Comparison of ENCODE assay signal across 13 cellular contexts in genomic region chr6:158686311-158686710, GRCh38. TPM values are rescaled to one million over a fixed set of nuclear protein-coding genes. Genes with fewer than 3 reads are reported as not detected.
A peak's percentile ranks its signal among the peaks of the same experiment; 100 is the strongest.
DNase-seq lines count a peak whose midpoint lies in the region; ATAC-seq and TF ChIP-seq lines count a peak whose summit lies in the region.
"Had no signal": no experiment of that assay in that cellular context is flagged by ENCODE, and none has a peak within 500 bp of the region (broad histone marks: within the 10 kb centered on the region; RNA-seq: fewer than 3 reads in every experiment).

No MANE protein-coding gene starts in this region.

- H3K36me3 ChIP-seq in Peyer's patch: no peaks in the 10 kb centered on the region
- H3K36me3 ChIP-seq in stomach: no peaks in the 10 kb centered on the region

- no peaks in the 10 kb centered on the region for H3K27me3 ChIP-seq in Peyer's patch
- H3K27me3 ChIP-seq in foreskin keratinocyte: no peaks in the 10 kb centered on the region
- no peaks in the 10 kb centered on the region for H3K27me3 ChIP-seq in stomach

- peak overlapping the region; percentile 75 for H3K27ac Mint-ChIP-seq in activated CD4-positive, alpha-beta T cell treated with anti-CD3 and anti-CD28 coated beads, Interleukin-2, amount 10 ng/mL, durations not matched to agents 7 days and 5 days

- POLR2A ChIA-PET in activated CD4-positive, alpha-beta T cell treated with anti-CD3 and anti-CD28 coated beads, Interleukin-2, amount 10 ng/mL, durations not matched to agents 7 days and 5 days (lab: Charles Lee): no interaction called here

- no peaks in the 10 kb centered on the region for H3K9me3 Mint-ChIP-seq in activated CD4-positive, alpha-beta T cell treated with anti-CD3 and anti-CD28 coated beads, Interleukin-2, amount 10 ng/mL, durations not matched to agents 7 days and 5 days
- H3K9me3 Mint-ChIP-seq: neural crest cell had no signal

- in situ Hi-C loops in GM13977 (cut with MboI; ENCODE audit: low pct_unique_long_range_greater_than_20kb, low sequenced_read_pairs, unreplicated experiment): no loop called here

- no peak overlapping the region for H3K4me3 ChIP-seq in Peyer's patch
- no peak overlapping the region for H3K4me3 ChIP-seq in stomach
- H3K4me3 ChIP-seq: K562 had no signal

- CTCF ChIA-PET in activated CD4-positive, alpha-beta T cell treated with anti-CD3 and anti-CD28 coated beads, Interleukin-2, amount 10 ng/mL, durations not matched to agents 7 days and 5 days (lab: Charles Lee): interaction anchor here (0.7 to 2.0 kb wide), 4 partner anchors 13 to 27 kb away, joined by 3 to 8 read pairs (median 4); no protein-coding TSS in a partner anchor

- H3K4me1 Mint-ChIP-seq in activated CD4-positive, alpha-beta T cell treated with anti-CD3 and anti-CD28 coated beads, Interleukin-2, amount 10 ng/mL, durations not matched to agents 7 days and 5 days: peaks cover 56% of the 10 kb centered on the region
- H3K4me1 Mint-ChIP-seq: neural crest cell had no signal

- 24 to 60% (median 32%) methylated on average over 4 of the region's 4 CpGs for WGBS in stomach, 5 donors

- H3K36me3 Mint-ChIP-seq in activated CD4-positive, alpha-beta T cell treated with anti-CD3 and anti-CD28 coated beads, Interleukin-2, amount 10 ng/mL, durations not matched to agents 7 days and 5 days (ENCODE audit: low read depth): peaks cover 50% of the 10 kb centered on the region

- H3K4me1 ChIP-seq in Peyer's patch: peaks cover 0 to 14% (median 2%) of the 10 kb centered on the region in 4 donors
- H3K4me1 ChIP-seq in foreskin keratinocyte: peaks cover 3% of the 10 kb centered on the region
- peaks cover 8 to 34% (median 14%) of the 10 kb centered on the region in 4 donors for H3K4me1 ChIP-seq in stomach

- intact Hi-C loops in stomach (cut with DNase I; ENCODE audit: low total_unique reads): no loop called here

- TF ChIP-seq EP300 in stomach (IDR thresholded peaks at IDR 0.05): no peak

- H3K27ac ChIP-seq in Peyer's patch: peak overlapping the region; percentile 7 to 79 (median 72)
- H3K27ac ChIP-seq in foreskin keratinocyte: no peak overlapping the region
- peak overlapping the region in 4 of 5 donors; percentile 34 to 67 (median 43) for H3K27ac ChIP-seq in stomach

- no peaks in the 10 kb centered on the region for H3K9me3 ChIP-seq in Peyer's patch
- no peaks in the 10 kb centered on the region for H3K9me3 ChIP-seq in stomach

- no peaks in the 10 kb centered on the region for H3K27me3 Mint-ChIP-seq in activated CD4-positive, alpha-beta T cell treated with anti-CD3 and anti-CD28 coated beads, Interleukin-2, amount 10 ng/mL, durations not matched to agents 7 days and 5 days

- TF ChIP-seq CTCF in Peyer's patch (IDR thresholded peaks at IDR 0.05): no peak
- TF ChIP-seq CTCF in foreskin keratinocyte (conservative IDR thresholded peaks at IDR 0.05): no peak
- TF ChIP-seq CTCF in stomach (IDR thresholded peaks at IDR 0.05): no peak
- TF ChIP-seq CTCF in GM13977 (IDR thresholded peaks at IDR 0.05; ENCODE audit: extremely low read depth, insufficient read depth, missing control alignments): no peak

- peak; percentile 78 for ATAC-seq in foreskin keratinocyte
- no peak for ATAC-seq in GM18505 (IDR thresholded peaks at IDR 0.05; ENCODE audit: unreplicated experiment)
- ATAC-seq: K562, Right ventricle myocardium inferior had no signal

- no peak for DNase-seq in activated CD4-positive, alpha-beta T cell treated with anti-CD3 and anti-CD28 coated beads, Interleukin-2, amount 10 ng/mL, durations not matched to agents 7 days and 5 days
- DNase-seq in activated CD4-positive, alpha-beta T cell treated with anti-CD3 and anti-CD28 coated beads, Interleukin-2, amount 50 U/mL, for 48 hours: no peak
- DNase-seq in Peyer's patch (no peak), foreskin keratinocyte (no peak), stomach (no peak), NCI-H446 treated with DMSO at 0.1 percent for 48 hours (lab: John Stamatoyannopoulos, UW) (no peak), GM13977 (ENCODE audit: low spot score) (no peak)
- DNase-seq: activated CD4-positive, alpha-beta T cell treated with anti-CD3 and anti-CD28 coated beads for 48 hours; NCI-H1930 had no signal

- TF ChIP-seq POLR2A in Peyer's patch (IDR thresholded peaks at IDR 0.05) (no peak), stomach (IDR thresholded peaks at IDR 0.05) (no peak), GM18505 (IDR thresholded peaks at IDR 0.05; ENCODE audit: borderline replicate concordance, extremely low read depth, insufficient read depth, insufficient read length) (no peak)

- no peak overlapping the region for H3K4me3 Mint-ChIP-seq in activated CD4-positive, alpha-beta T cell treated with anti-CD3 and anti-CD28 coated beads, Interleukin-2, amount 10 ng/mL, durations not matched to agents 7 days and 5 days
- H3K4me3 Mint-ChIP-seq: neural crest cell had no signal

RNA-seq across cellular contexts. Expression of gene SYTL3, which starts 36.5 kb away (rescaled TPM):
- total RNA-seq in activated CD4-positive, alpha-beta T cell treated with anti-CD3 and anti-CD28 coated beads, Interleukin-2, amount 10 ng/mL, durations not matched to agents 7 days and 5 days: 10 to 100 TPM; 25.8 to 26.9 TPM
- total RNA-seq in Peyer's patch (10 to 100 TPM in 3 of 4 donors, 1 to 10 TPM in 1; 4.8 to 23.1 (median 11.3) TPM), foreskin keratinocyte (0.95 and 1.1 TPM in 2 replicates), stomach (10 to 100 TPM in 1 of 5 donors, 1 to 10 TPM in 4; 3.1 to 14.6 (median 8.1) TPM)
- polyA plus RNA-seq in foreskin keratinocyte (0.80 and 1.0 TPM in 2 replicates), stomach (1 to 10 TPM; 3.4 to 5.2 (median 3.9) TPM)

RNA-seq across cellular contexts. Expression of gene DYNLT1, which starts 41.8 kb away (rescaled TPM):
- 100 to 1,000 TPM in 1 of 2 experiments, 10 to 100 TPM in 1; 81.4 to 102 TPM for total RNA-seq in activated CD4-positive, alpha-beta T cell treated with anti-CD3 and anti-CD28 coated beads, Interleukin-2, amount 10 ng/mL, durations not matched to agents 7 days and 5 days
- 100 to 1,000 TPM in 3 of 4 donors, 10 to 100 TPM in 1; 93.8 to 190 (median 146) TPM for total RNA-seq in Peyer's patch
- total RNA-seq in foreskin keratinocyte: 114 and 123 TPM in 2 replicates
- 208 and 222 TPM in 2 replicates for polyA plus RNA-seq in foreskin keratinocyte
- 100 to 1,000 TPM in 3 of 5 donors, 10 to 100 TPM in 1, 1 to 10 TPM in 1; 5.8 to 294 (median 102) TPM for total RNA-seq in stomach
- 100 to 1,000 TPM; 183 to 208 (median 196) TPM for polyA plus RNA-seq in stomach
